In genomic region chr4:146255874-146256273, GRCh38 we compare ENCODE assay signal across 17 cellular contexts. TPM values are rescaled to one million over a fixed set of nuclear protein-coding genes. Genes with fewer than 3 reads are reported as not detected.
DNase-seq lines count a peak whose midpoint lies in the region; ATAC-seq and TF ChIP-seq lines count a peak whose summit lies in the region.
"Had no signal": no experiment of that assay in that cellular context is flagged by ENCODE, and none has a peak within 500 bp of the region (broad histone marks: within the 10 kb centered on the region; RNA-seq: fewer than 3 reads in every experiment).

No MANE protein-coding gene starts in this region.

- intact Hi-C loops in sciatic nerve (cut with DNase I): no loop called here

- no peak for ATAC-seq in sciatic nerve
- ATAC-seq in GM19351 (IDR thresholded peaks at IDR 0.05; ENCODE audit: unreplicated experiment): no peak
- ATAC-seq in left lobe of liver: no peak
- ATAC-seq: GM23338; stimulated activated naive CD8-positive, alpha-beta T cell treated with anti-CD3 and anti-CD28 coated beads, Interleukin-15, Interleukin-2, amounts not matched to agents 100 U/mL and 50 U/mL, for 24 hours had no signal

- no peaks in the 10 kb centered on the region for H3K27me3 ChIP-seq in mucosa of stomach (ENCODE audit: control insufficient read depth, insufficient read depth, low read length)
- H3K27me3 ChIP-seq: uterus had no signal

- TF ChIP-seq CTCF in AG10803 (conservative IDR thresholded peaks at IDR 0.05; ENCODE audit: low read length) (no peak), cardiac fibroblast (IDR thresholded peaks at IDR 0.05; ENCODE audit: low read depth, low read length) (no peak)

- H3K9me3 ChIP-seq in mucosa of stomach (ENCODE audit: control insufficient read depth, low read length): no peaks in the 10 kb centered on the region
- H3K9me3 ChIP-seq: uterus had no signal

- H3K9ac ChIP-seq in mucosa of stomach (ENCODE audit: low read length): peak overlapping the region; percentile 40

- H3K4me1 ChIP-seq in mucosa of stomach (ENCODE audit: control insufficient read depth, insufficient read depth, low read length): peaks cover 17% of the 10 kb centered on the region
- H3K4me1 ChIP-seq: uterus had no signal

- H3K36me3 ChIP-seq in mucosa of stomach (ENCODE audit: control insufficient read depth, insufficient read depth, low read length): no peaks in the 10 kb centered on the region
- H3K36me3 ChIP-seq: uterus had no signal

- H3K4me3 ChIP-seq in AG10803 (ENCODE audit: low read length) (no peak overlapping the region), cardiac fibroblast (replicated peaks in 1 of 2; ENCODE audit: low read depth in 2 of 2, low read length in 2 of 2) (no peak overlapping the region), mucosa of stomach (ENCODE audit: low read length) (no peak overlapping the region)
- H3K4me3 ChIP-seq: GM23338, uterus had no signal

- DNase-seq in AG10803 (ENCODE audit: low read depth): peak; percentile 77
- peak; percentile 46 for DNase-seq in NCI-H460 (ENCODE audit: extremely low read depth, low read depth)
- DNase-seq in cardiac fibroblast (ENCODE audit: low read depth in 2 of 2): peak; percentile 75 to 76
- no peak for DNase-seq in NCI-H2227 treated with DMSO at 0.1 percent for 48 hours (lab: John Stamatoyannopoulos, UW)
- DNase-seq in sciatic nerve (ENCODE audit: low spot score): no peak
- no peak for DNase-seq in left lobe of liver (ENCODE audit: low spot score)
- DNase-seq: activated naive CD8-positive, alpha-beta T cell treated with anti-CD3 and anti-CD28 coated beads for 36 hours; foreskin melanocyte; stimulated activated naive CD8-positive, alpha-beta T cell treated with anti-CD3 and anti-CD28 coated beads, Interleukin-15, Interleukin-2, amounts not matched to agents 100 U/mL and 50 U/mL, for 24 hours; uterus had no signal

RNA-seq across cellular contexts. Expression of gene REELD1, which starts 41.5 kb away (rescaled TPM):
- total RNA-seq in NCI-H460 (2014; rRNA removed; shearing (Covaris generic)): not detected in 2 replicates
- polyA plus RNA-seq in NCI-H460 (2014; cell fraction: nucleus; rRNA removed): 0.06 TPM in 1 of 2 replicates, not detected in the other
- total RNA-seq in sciatic nerve (0.62 TPM), left lobe of liver (0.50 TPM)
- total RNA-seq: dermis microvascular lymphatic vessel endothelial cell, GM23338, MCF 10A, myocyte had no signal
- polyA plus RNA-seq: keratinocyte had no signal

Comparison
In these comparisons a context has a peak if more than half of its experiments do, and no peak if none do; other contexts are left out.
1. DNase-seq: peak in AG10803 (single experiment), NCI-H460 (single experiment) and cardiac fibroblast (2 of 2); none in NCI-H2227 treated with DMSO at 0.1 percent for 48 hours (single experiment), sciatic nerve (single experiment) and left lobe of liver (single experiment).